8 cellular contexts compared by ENCODE assay signal in the genomic region with DNA sequence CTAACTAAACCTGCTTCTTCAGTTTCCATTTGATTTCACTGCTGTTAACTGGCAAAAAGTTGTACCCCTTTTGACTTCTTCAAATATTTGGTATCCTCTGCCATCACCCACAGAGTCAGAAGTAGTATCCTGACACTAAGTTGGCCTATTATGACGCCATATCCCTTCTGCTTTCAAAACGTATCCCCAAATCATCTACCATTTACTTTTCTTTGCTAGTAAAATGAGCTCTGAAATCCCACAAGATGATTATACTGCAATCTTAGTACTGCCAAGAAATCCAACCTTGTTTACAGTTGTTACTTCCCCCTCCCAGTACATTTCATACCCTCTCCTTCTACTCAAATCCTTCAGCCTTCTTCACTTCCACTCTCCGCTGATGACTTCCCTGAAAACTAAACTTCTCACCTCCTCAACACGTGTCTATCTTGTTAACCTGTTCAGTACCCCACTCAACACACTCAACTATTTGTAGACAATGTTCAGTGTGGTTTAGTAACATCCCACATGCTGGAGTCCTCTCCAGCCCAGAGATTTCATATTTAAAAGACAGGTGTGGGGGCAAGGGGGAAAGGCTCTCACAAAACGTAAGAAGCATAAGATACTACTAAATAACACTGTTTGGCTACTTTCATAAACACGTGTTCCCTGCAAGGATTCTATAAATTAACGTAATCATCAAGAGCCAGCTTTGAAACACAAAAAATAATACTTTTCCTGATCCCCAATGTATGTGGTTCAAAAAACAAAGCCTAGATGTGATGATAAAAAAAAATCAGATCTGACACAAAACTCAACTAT. TPM values are rescaled to one million over a fixed set of nuclear protein-coding genes. Genes with fewer than 3 reads are reported as not detected.
DNase-seq lines count a peak whose midpoint lies in the region; ATAC-seq and TF ChIP-seq lines count a peak whose summit lies in the region.

No MANE protein-coding gene starts in this region.

- no peak for TF ChIP-seq POLR2A in heart left ventricle (IDR thresholded peaks at IDR 0.05)

- H3K27me3 Mint-ChIP-seq in activated CD8-positive, alpha-beta T cell treated with anti-CD3 and anti-CD28 coated beads, Interleukin-2, amount 10 ng/mL, durations not matched to agents 7 days and 5 days (ENCODE audit: low read depth): no peaks in the 10 kb centered on the region
- no peaks in the 10 kb centered on the region for H3K27me3 Mint-ChIP-seq in stimulated activated naive CD8-positive, alpha-beta T cell treated with anti-CD3 and anti-CD28 coated beads, Interleukin-15, amount 100 ng/mL, for 72 hours

- WGBS in heart left ventricle, 4 donors: 12 to 16% (median 15%) methylated on average over 7 of the region's 7 CpGs

- H3K4me3 Mint-ChIP-seq in activated CD8-positive, alpha-beta T cell treated with anti-CD3 and anti-CD28 coated beads, Interleukin-2, amount 10 ng/mL, durations not matched to agents 7 days and 5 days: peak overlapping the region; percentile 86
- H3K4me3 Mint-ChIP-seq in stimulated activated naive CD8-positive, alpha-beta T cell treated with anti-CD3 and anti-CD28 coated beads, Interleukin-15, amount 100 ng/mL, for 72 hours: peak overlapping the region; percentile 64 to 88

- ATAC-seq in heart left ventricle: no peak
- no peak for ATAC-seq in left cardiac atrium
- no peak for ATAC-seq in activated CD8-positive, alpha-beta T cell treated with anti-CD3 and anti-CD28 coated beads, Interleukin-2, amount 10 ng/mL, durations not matched to agents 7 days and 5 days
- ATAC-seq in stimulated activated naive CD8-positive, alpha-beta T cell treated with anti-CD3 and anti-CD28 coated beads, Interleukin-15, amount 100 ng/mL, for 72 hours: no peak
- ATAC-seq in GM18861 (IDR thresholded peaks at IDR 0.05; ENCODE audit: unreplicated experiment): no peak
- ATAC-seq in HG03095 (IDR thresholded peaks at IDR 0.05; ENCODE audit: unreplicated experiment): no peak

- H3K4me3 ChIP-seq in heart left ventricle: peak overlapping the region; percentile 71 to 94 (median 89)

- H3K4me1 Mint-ChIP-seq in activated CD8-positive, alpha-beta T cell treated with anti-CD3 and anti-CD28 coated beads, Interleukin-2, amount 10 ng/mL, durations not matched to agents 7 days and 5 days (ENCODE audit: low read depth): peaks cover 29% of the 10 kb centered on the region
- peaks cover 31% of the 10 kb centered on the region for H3K4me1 Mint-ChIP-seq in stimulated activated naive CD8-positive, alpha-beta T cell treated with anti-CD3 and anti-CD28 coated beads, Interleukin-15, amount 100 ng/mL, for 72 hours

- intact Hi-C loops in heart left ventricle (cut with DNase I) (loop anchor here in 3 of 10 donors (2.0 to 5.0 kb wide), 3 partner anchors 167 to 383 kb away; a partner anchor contains a TSS), left cardiac atrium (cut with DNase I) (no loop called here)

- H3K4me1 ChIP-seq in heart left ventricle: peaks cover 0 to 33% (median 20%) of the 10 kb centered on the region in 12 donors

- H3K9me3 ChIP-seq in heart left ventricle: no peaks in the 10 kb centered on the region

- CTCF ChIA-PET in activated CD8-positive, alpha-beta T cell treated with anti-CD3 and anti-CD28 coated beads, Interleukin-2, amount 10 ng/mL, durations not matched to agents 7 days and 5 days (lab: Charles Lee): interaction anchor here (0.8 kb wide), 1 partner anchor 384 kb away, joined by 3 read pairs; no protein-coding TSS in a partner anchor

- DNase-seq in heart left ventricle (no peak), left cardiac atrium (no peak), iris pigment epithelial cell (ENCODE audit: low read depth) (peak; percentile 29)
- no peak for DNase-seq in activated CD8-positive, alpha-beta T cell treated with anti-CD3 and anti-CD28 coated beads, Interleukin-2, amount 10 ng/mL, durations not matched to agents 7 days and 5 days
- no peak for DNase-seq in stimulated activated naive CD8-positive, alpha-beta T cell treated with anti-CD3 and anti-CD28 coated beads, Interleukin-15, amount 100 ng/mL, for 72 hours
- DNase-seq in activated effector memory CD4-positive, alpha-beta T cell treated with anti-CD3 and anti-CD28 coated beads, Interleukin-2, amount 50 U/mL, for 16 hours: no peak

- POLR2A ChIA-PET in activated CD8-positive, alpha-beta T cell treated with anti-CD3 and anti-CD28 coated beads, Interleukin-2, amount 10 ng/mL, durations not matched to agents 7 days and 5 days (lab: Charles Lee): interaction anchor here (1.1 kb wide), 3 partner anchors 26 to 384 kb away, joined by 3 to 4 read pairs (median 3); no protein-coding TSS in a partner anchor

- peak overlapping the region; percentile 96 for H3K27ac Mint-ChIP-seq in activated CD8-positive, alpha-beta T cell treated with anti-CD3 and anti-CD28 coated beads, Interleukin-2, amount 10 ng/mL, durations not matched to agents 7 days and 5 days
- peak overlapping the region; percentile 99 to 100 for H3K27ac Mint-ChIP-seq in stimulated activated naive CD8-positive, alpha-beta T cell treated with anti-CD3 and anti-CD28 coated beads, Interleukin-15, amount 100 ng/mL, for 72 hours

- H3K27ac ChIP-seq in heart left ventricle: peak overlapping the region in 7 of 12 donors; percentile 80 to 94 (median 89)

- no peaks in the 10 kb centered on the region for H3K9me3 Mint-ChIP-seq in activated CD8-positive, alpha-beta T cell treated with anti-CD3 and anti-CD28 coated beads, Interleukin-2, amount 10 ng/mL, durations not matched to agents 7 days and 5 days (ENCODE audit: insufficient read depth)
- H3K9me3 Mint-ChIP-seq in stimulated activated naive CD8-positive, alpha-beta T cell treated with anti-CD3 and anti-CD28 coated beads, Interleukin-15, amount 100 ng/mL, for 72 hours: no peaks in the 10 kb centered on the region

- peaks cover 27% of the 10 kb centered on the region for H3K36me3 Mint-ChIP-seq in activated CD8-positive, alpha-beta T cell treated with anti-CD3 and anti-CD28 coated beads, Interleukin-2, amount 10 ng/mL, durations not matched to agents 7 days and 5 days (ENCODE audit: low read depth)

- no peak for TF ChIP-seq CTCF in heart left ventricle (IDR thresholded peaks at IDR 0.05)

- peaks cover 0 to 36% (median 24%) of the 10 kb centered on the region in 9 donors for H3K36me3 ChIP-seq in heart left ventricle

- no peaks in the 10 kb centered on the region for H3K27me3 ChIP-seq in heart left ventricle

RNA-seq across cellular contexts. Expression of a gene that starts 1.3 kb away (rescaled TPM):
- total RNA-seq in heart left ventricle (10 to 100 TPM in 8 of 9 donors, 1 to 10 TPM in 1; 9.9 to 14.0 (median 12.8) TPM), left cardiac atrium (10 to 100 TPM in 1 of 2 donors, 1 to 10 TPM in 1; 9.9 to 14.5 TPM)
- polyA plus RNA-seq in heart left ventricle: 1 to 10 TPM; 1.6 to 7.4 TPM
- total RNA-seq in activated CD8-positive, alpha-beta T cell treated with anti-CD3 and anti-CD28 coated beads, Interleukin-2, amount 10 ng/mL, durations not matched to agents 7 days and 5 days: 10 to 100 TPM; 14.9 to 18.2 TPM
